ENCODE assay signal across 9 cellular contexts in genomic region chr5:175321927-175322532, GRCh38.
DNase-seq lines count a peak whose midpoint lies in the region; ATAC-seq, FAIRE-seq and TF ChIP-seq lines count a peak whose summit lies in the region.
"Had no signal": no experiment of that assay in that cellular context is flagged by ENCODE, and none has a peak within 500 bp of the region (broad histone marks: within the 10 kb centered on the region; RNA-seq: fewer than 3 reads in every experiment).

No MANE protein-coding gene starts in this region.

- H3K9me3 Mint-ChIP-seq in activated naive CD4-positive, alpha-beta T cell treated with anti-CD3 and anti-CD28 coated beads, Interleukin-2, amount 10 ng/mL, durations not matched to agents 7 days and 5 days: no peaks in the 10 kb centered on the region

- no peaks in the 10 kb centered on the region for H3K27me3 Mint-ChIP-seq in activated naive CD4-positive, alpha-beta T cell treated with anti-CD3 and anti-CD28 coated beads, Interleukin-2, amount 10 ng/mL, durations not matched to agents 7 days and 5 days

- DNase-seq in DND-41 (peak; percentile 60), HuH-7 (ENCODE audit: low spot score) (peak; percentile 32), kidney tubule cell (ENCODE audit: low spot score) (peak; percentile 41), D721Med (ENCODE audit: insufficient read length, low spot score) (no peak), HTR-8/SVneo (ENCODE audit: insufficient read length, low spot score) (no peak)
- peak; percentile 56 for DNase-seq in activated naive CD4-positive, alpha-beta T cell treated with anti-CD3 and anti-CD28 coated beads, Interleukin-2, amount 10 ng/mL, durations not matched to agents 7 days and 5 days

- H3K4me1 ChIP-seq in DND-41 (ENCODE audit: insufficient read depth, low read length): no peaks in the 10 kb centered on the region

- H3K36me3 Mint-ChIP-seq in activated naive CD4-positive, alpha-beta T cell treated with anti-CD3 and anti-CD28 coated beads, Interleukin-2, amount 10 ng/mL, durations not matched to agents 7 days and 5 days: no peaks in the 10 kb centered on the region

- no peak overlapping the region for H3K4me3 Mint-ChIP-seq in activated naive CD4-positive, alpha-beta T cell treated with anti-CD3 and anti-CD28 coated beads, Interleukin-2, amount 10 ng/mL, durations not matched to agents 7 days and 5 days

- no peaks in the 10 kb centered on the region for H3K79me2 ChIP-seq in DND-41 (ENCODE audit: insufficient read depth, low read length)

- no peak overlapping the region for H3K4me3 ChIP-seq in DND-41 (ENCODE audit: low read depth in 1 of 2, low read length in 2 of 2)
- H3K4me3 ChIP-seq: mucosa of descending colon had no signal

- CTCF ChIA-PET in activated naive CD4-positive, alpha-beta T cell treated with anti-CD3 and anti-CD28 coated beads, Interleukin-2, amount 10 ng/mL, durations not matched to agents 7 days and 5 days (lab: Charles Lee): no interaction called here

- H3K4me1 Mint-ChIP-seq in activated naive CD4-positive, alpha-beta T cell treated with anti-CD3 and anti-CD28 coated beads, Interleukin-2, amount 10 ng/mL, durations not matched to agents 7 days and 5 days: no peaks in the 10 kb centered on the region

- TF ChIP-seq CTCF in DND-41 (IDR thresholded peaks at IDR 0.05; ENCODE audit: borderline replicate concordance, extremely low read depth, low read length, poor library complexity, severe bottlenecking) (no peak), D721Med (IDR thresholded peaks at IDR 0.05; ENCODE audit: insufficient read depth, missing control alignments) (no peak)

- FAIRE-seq in D721Med (lab: Jason Lieb, UNC) (no peak), HTR-8/SVneo (lab: Jason Lieb, UNC) (no peak)

- no peak overlapping the region for H2AFZ ChIP-seq in DND-41 (ENCODE audit: low read depth, low read length)

- H3K27me3 ChIP-seq in DND-41 (ENCODE audit: insufficient read depth, low read length, poor library complexity): no peaks in the 10 kb centered on the region

- H3K4me2 ChIP-seq in DND-41 (ENCODE audit: insufficient read depth, low read length): no peak overlapping the region

- H3K27ac ChIP-seq in DND-41 (ENCODE audit: low read length): no peak overlapping the region

- H3K27ac Mint-ChIP-seq in activated naive CD4-positive, alpha-beta T cell treated with anti-CD3 and anti-CD28 coated beads, Interleukin-2, amount 10 ng/mL, durations not matched to agents 7 days and 5 days: no peak overlapping the region

- H3K9ac ChIP-seq in DND-41 (ENCODE audit: low read depth, low read length): no peak overlapping the region

- no peaks in the 10 kb centered on the region for H3K36me3 ChIP-seq in DND-41 (ENCODE audit: insufficient read depth, low read length)

- H4K20me1 ChIP-seq in DND-41 (ENCODE audit: insufficient read depth, low read length): 0 out of 2 replicates have a peak, but pooled peaks cover 3% of the 10 kb centered on the region

- peak; percentile 58; the same call in 2 of the 3 replicates for ATAC-seq in DND-41 (ENCODE audit: insufficient read depth, low read depth)
- ATAC-seq in GM21381 (IDR thresholded peaks at IDR 0.05; ENCODE audit: unreplicated experiment): no peak
- ATAC-seq in HG03457 (IDR thresholded peaks at IDR 0.05; ENCODE audit: unreplicated experiment): no peak
- ATAC-seq: mucosa of descending colon had no signal

- H3K9me3 ChIP-seq in DND-41 (ENCODE audit: insufficient read depth, low read length, severe bottlenecking): no peaks in the 10 kb centered on the region
- H3K9me3 ChIP-seq: mucosa of descending colon had no signal

Comparison
In these comparisons a context has a peak if more than half of its experiments do, and no peak if none do; other contexts are left out.
1. DNase-seq: peak in DND-41 (single experiment), HuH-7 (single experiment), activated naive CD4-positive, alpha-beta T cell treated with anti-CD3 and anti-CD28 coated beads, Interleukin-2, amount 10 ng/mL, durations not matched to agents 7 days and 5 days (single experiment) and kidney tubule cell (single experiment); none in D721Med (single experiment) and HTR-8/SVneo (single experiment).